In genomic region chr5:14208071-14209021, GRCh38 we compare ENCODE assay signal across 8 cellular contexts.
DNase-seq lines count a peak whose midpoint lies in the region; ATAC-seq, FAIRE-seq and TF ChIP-seq lines count a peak whose summit lies in the region.

No MANE protein-coding gene starts in this region.

- peaks cover 0 to 18% of the 10 kb centered on the region in 2 donors for H3K4me1 Mint-ChIP-seq in effector memory CD8-positive, alpha-beta T cell (ENCODE audit: low read depth in 2 of 2)

- H3K4me3 Mint-ChIP-seq in effector memory CD8-positive, alpha-beta T cell = peak overlapping the region in 1 of 2 donors; percentile 21

- 48 to 61% (median 58%) methylated on average over 8 of the region's 8 CpGs for WGBS in small intestine, 3 donors

- H3K9me3 ChIP-seq in small intestine (ENCODE audit: control insufficient read depth, low read depth) (no peaks in the 10 kb centered on the region), HAP-1 (no peaks in the 10 kb centered on the region)

- H3K9ac ChIP-seq in KMS-11 = no peak overlapping the region

- H3K4me1 ChIP-seq in KMS-11 (ENCODE audit: low read depth, poor library complexity, severe bottlenecking) = peaks cover 68% of the 10 kb centered on the region
- peaks cover 0 to 34% of the 10 kb centered on the region in 2 donors for H3K4me1 ChIP-seq in small intestine (ENCODE audit: control insufficient read depth in 2 of 2, insufficient read depth in 1 of 2, low read depth in 1 of 2, low read length in 1 of 2)
- peaks cover 8% of the 10 kb centered on the region for H3K4me1 ChIP-seq in HAP-1

- H3K36me3 Mint-ChIP-seq in effector memory CD8-positive, alpha-beta T cell (ENCODE audit: insufficient read depth) = no peaks in the 10 kb centered on the region

- ATAC-seq in GM21576 (IDR thresholded peaks at IDR 0.05; ENCODE audit: unreplicated experiment) = peak; percentile 58
- peak; percentile 53 for ATAC-seq in effector memory CD8-positive, alpha-beta T cell (replicated peaks)

- peak overlapping the region in 1 of 2 donors; percentile 86 for H3K27ac Mint-ChIP-seq in effector memory CD8-positive, alpha-beta T cell

- H3K9me3 Mint-ChIP-seq in effector memory CD8-positive, alpha-beta T cell = no peaks in the 10 kb centered on the region

- H3K36me3 ChIP-seq in KMS-11 (ENCODE audit: insufficient read depth) = no peaks in the 10 kb centered on the region
- no peaks in the 10 kb centered on the region for H3K36me3 ChIP-seq in small intestine (ENCODE audit: control insufficient read depth in 2 of 2, insufficient read depth in 2 of 2, low read length in 2 of 2)
- no peaks in the 10 kb centered on the region for H3K36me3 ChIP-seq in HAP-1 (replicated peaks)

- no peaks in the 10 kb centered on the region for H4K20me1 ChIP-seq in KMS-11 (ENCODE audit: insufficient read depth)

- no peak overlapping the region for H2AFZ ChIP-seq in KMS-11 (ENCODE audit: low read depth)

- H3K4me2 ChIP-seq in KMS-11 = peak overlapping the region; percentile 37; the same call in 1 of the 2 replicates

- DNase-seq in GM12864 (ENCODE audit: low read depth) (peak; percentile 85), small intestine (peak; percentile 51), hypothalamus (lab: John Stamatoyannopoulos, UW) (no peak), HAP-1 (ENCODE audit: low spot score in 2 of 2) (no peak), hippocampal formation (lab: John Stamatoyannopoulos, UW) (no peak)
- DNase-seq in effector memory CD8-positive, alpha-beta T cell = no peak

- peaks cover 6 to 22% of the 10 kb centered on the region in 2 donors for H3K27me3 Mint-ChIP-seq in effector memory CD8-positive, alpha-beta T cell

- in situ Hi-C loops in HAP-1 (cut with MboI; ENCODE audit: low sequenced_read_pairs) = no loop called here

- peak overlapping the region; percentile 33; the same call in 1 of the 2 replicates for H3K4me3 ChIP-seq in GM12864 (ENCODE audit: low read depth, low read length)
- H3K4me3 ChIP-seq in KMS-11 (IDR thresholded peaks at IDR 0.05; ENCODE audit: insufficient read depth, low read depth, low read length) = no peak overlapping the region
- no peak overlapping the region for H3K4me3 ChIP-seq in small intestine (ENCODE audit: low read depth in 1 of 2, low read length in 2 of 2)
- H3K4me3 ChIP-seq in HAP-1 = no peak overlapping the region

- no peak overlapping the region; the same call in 1 of the 2 replicates for H3K27ac ChIP-seq in KMS-11
- H3K27ac ChIP-seq in small intestine (ENCODE audit: low read depth in 1 of 2, low read length in 1 of 2) = peak overlapping the region in 1 of 2 donors; percentile 87

- no peak for FAIRE-seq in small intestine (lab: Jason Lieb, UNC)

- peak; percentile 33 for TF ChIP-seq CTCF in GM12864 (IDR thresholded peaks at IDR 0.05; ENCODE audit: low read depth, low read length, missing control alignments)
- TF ChIP-seq CTCF in KMS-11 (conservative IDR thresholded peaks at IDR 0.05; ENCODE audit: low read depth, low read length) = no peak

- H3K27me3 ChIP-seq in KMS-11 (ENCODE audit: insufficient read depth, low read depth) (no peaks in the 10 kb centered on the region), small intestine (ENCODE audit: control insufficient read depth in 2 of 2, insufficient read depth in 2 of 2, low read length in 2 of 2) (no peaks in the 10 kb centered on the region), HAP-1 (ENCODE audit: low read depth) (no peaks in the 10 kb centered on the region)

- H3K79me2 ChIP-seq in KMS-11 (ENCODE audit: insufficient read depth, low read depth) = peaks cover 90% of the 10 kb centered on the region

Comparison
In these comparisons a context has a peak if more than half of its experiments do, and no peak if none do; other contexts are left out.
1. DNase-seq: peak in GM12864 (single experiment) and small intestine (single experiment); none in effector memory CD8-positive, alpha-beta T cell (0 of 3), hypothalamus (0 of 51), HAP-1 (0 of 2) and hippocampal formation (0 of 2).